Comparison of ENCODE assay signal across 8 cellular contexts in the genomic region with DNA sequence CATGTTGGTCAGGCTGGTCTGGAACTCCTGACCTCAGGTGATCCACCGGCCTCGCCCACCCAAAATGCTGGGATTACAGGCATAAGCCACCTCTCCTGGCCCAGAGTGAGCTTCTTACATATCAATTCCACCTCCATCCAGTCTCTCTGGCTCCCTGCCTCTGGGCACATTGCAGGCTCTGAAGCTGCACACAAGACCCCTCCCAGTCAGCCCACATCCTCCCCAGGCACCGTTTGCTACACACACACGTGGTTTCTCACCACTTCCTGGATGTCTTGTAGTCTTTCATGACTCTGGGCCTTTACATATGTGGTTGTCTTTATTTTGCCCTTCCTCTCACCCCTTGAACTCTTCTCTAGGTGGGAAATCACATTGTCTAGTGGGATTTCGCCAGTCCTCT.
DNase-seq lines count a peak whose midpoint lies in the region; ATAC-seq and TF ChIP-seq lines count a peak whose summit lies in the region.

No MANE protein-coding gene starts in this region.

- H3K4me1 ChIP-seq in right cardiac atrium (ENCODE audit: control insufficient read depth, insufficient read depth, low read length): no peaks in the 10 kb centered on the region

- H3K27ac ChIP-seq in right cardiac atrium (ENCODE audit: low read length): no peak overlapping the region

- no peaks in the 10 kb centered on the region for H3K9me3 ChIP-seq in right cardiac atrium (ENCODE audit: control insufficient read depth, low read length)

- intact Hi-C loops in right cardiac atrium (cut with DNase I): no loop called here

- no peaks in the 10 kb centered on the region for H3K27me3 ChIP-seq in right cardiac atrium (ENCODE audit: control insufficient read depth, insufficient read depth)

- DNase-seq in GM12864 (ENCODE audit: low read depth) (peak; percentile 84), NAMALWA (ENCODE audit: low spot score) (peak; percentile 73), right cardiac atrium (peak; percentile 29 to 69 (median 53)), NCI-H146 (lab: John Stamatoyannopoulos, UW) (no peak), iPS-NIHi7 (ENCODE audit: extremely low spot score) (no peak)
- peak; percentile 61 for DNase-seq in activated CD8-positive, alpha-beta memory T cell treated with anti-CD3 and anti-CD28 coated beads, Interleukin-2, amount 50 U/mL, for 1 hour (ENCODE audit: extremely low read depth)
- DNase-seq in stimulated activated CD8-positive, alpha-beta memory T cell treated with anti-CD3 and anti-CD28 coated beads, Interleukin-4, amount 100 ng/mL, for 4 hours (ENCODE audit: low read depth in 2 of 2, low spot score in 1 of 2): peak; percentile 55 to 68

- H3K4me3 ChIP-seq in GM12864 (ENCODE audit: low read depth, low read length) (no peak overlapping the region), right cardiac atrium (ENCODE audit: low read length) (no peak overlapping the region)

- no peak for TF ChIP-seq CTCF in GM12864 (IDR thresholded peaks at IDR 0.05; ENCODE audit: low read depth, low read length, missing control alignments)

- ATAC-seq in GM21786 (IDR thresholded peaks at IDR 0.05; ENCODE audit: unreplicated experiment): peak; percentile 99
- peak; percentile 21 to 52 for ATAC-seq in right cardiac atrium

- WGBS in right cardiac atrium: 68% methylated on average over 5 of the region's 5 CpGs

Comparison
In these comparisons a context has a peak if more than half of its experiments do, and no peak if none do; other contexts are left out.
1. DNase-seq: peak in GM12864 (single experiment), NAMALWA (single experiment), activated CD8-positive, alpha-beta memory T cell treated with anti-CD3 and anti-CD28 coated beads, Interleukin-2, amount 50 U/mL, for 1 hour (single experiment), right cardiac atrium (3 of 3) and stimulated activated CD8-positive, alpha-beta memory T cell treated with anti-CD3 and anti-CD28 coated beads, Interleukin-4, amount 100 ng/mL, for 4 hours (2 of 2); none in NCI-H146 (single experiment) and iPS-NIHi7 (single experiment).